Comparison of ENCODE assay signal across 27 cellular contexts in the genomic region with DNA sequence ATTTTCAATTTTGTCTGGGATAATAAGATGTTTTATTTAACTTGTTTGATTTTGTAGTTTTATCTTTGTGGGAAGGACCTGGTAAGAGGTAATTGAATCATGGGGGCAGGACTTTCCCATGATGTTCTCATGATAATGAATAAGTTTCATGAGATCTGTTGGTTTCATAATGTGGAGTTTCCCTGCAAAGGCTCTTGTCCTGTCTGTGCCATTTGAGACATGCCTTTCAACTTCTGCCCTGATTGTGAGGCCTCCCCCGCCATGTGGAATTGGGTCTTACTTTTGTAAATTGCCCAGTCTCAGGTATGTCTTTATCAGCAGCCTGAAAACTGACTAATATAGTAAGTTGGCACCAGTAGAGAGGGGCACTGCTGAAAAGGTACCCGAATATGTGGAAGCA.
"Had no signal": no experiment of that assay in that cellular context is flagged by ENCODE, and none has a peak within 500 bp of the region (broad histone marks: within the 10 kb centered on the region; RNA-seq: fewer than 3 reads in every experiment).

No MANE protein-coding gene starts in this region.

- H3K27me3 Mint-ChIP-seq: memory B cell had no signal

- H3K4me1 Mint-ChIP-seq: memory B cell; naive thymus-derived CD8-positive, alpha-beta T cell; nephron; neural progenitor cell had no signal

- H3K4me3 Mint-ChIP-seq: memory B cell; naive thymus-derived CD8-positive, alpha-beta T cell; nephron; neural progenitor cell had no signal

- ATAC-seq: heart right ventricle; mucosa of descending colon; naive thymus-derived CD8-positive, alpha-beta T cell; psoas muscle; sciatic nerve had no signal

- H3K4me3 ChIP-seq: heart right ventricle, hepatocyte, left ventricle myocardium inferior, lung, mucosa of descending colon, neural progenitor cell, psoas muscle, right atrium auricular region, skin epidermis, stomach, testis, thyroid gland, transverse colon, upper lobe of left lung, vagina had no signal

- H3K27ac Mint-ChIP-seq: memory B cell, nephron, neural progenitor cell had no signal

- DNase-seq: heart right ventricle; islet precursor cell; left ventricle myocardium inferior; midbrain; mucosa of descending colon; naive thymus-derived CD8-positive, alpha-beta T cell; occipital lobe; psoas muscle; stimulated activated CD4-positive, alpha-beta T cell treated with anti-CD3 and anti-CD28 coated beads, Interleukin-12 subunit alpha, Interleukin-12 subunit beta, amount 100 ng/mL, for 4 hours; stimulated activated CD4-positive, alpha-beta T cell treated with anti-CD3 and anti-CD28 coated beads, Interleukin-15, amount 100 ng/mL, for 24 hours; stimulated activated CD4-positive, alpha-beta T cell treated with anti-CD3 and anti-CD28 coated beads, Interleukin-2, amount 100 ng/mL, for 24 hours; stimulated activated CD4-positive, alpha-beta T cell treated with anti-CD3 and anti-CD28 coated beads, Interleukin-4, amount 100 ng/mL, for 1 hour; stimulated activated naive CD4-positive, alpha-beta T cell; stomach; testis; thyroid gland; transverse colon; upper lobe of left lung had no signal
